In the genomic region with DNA sequence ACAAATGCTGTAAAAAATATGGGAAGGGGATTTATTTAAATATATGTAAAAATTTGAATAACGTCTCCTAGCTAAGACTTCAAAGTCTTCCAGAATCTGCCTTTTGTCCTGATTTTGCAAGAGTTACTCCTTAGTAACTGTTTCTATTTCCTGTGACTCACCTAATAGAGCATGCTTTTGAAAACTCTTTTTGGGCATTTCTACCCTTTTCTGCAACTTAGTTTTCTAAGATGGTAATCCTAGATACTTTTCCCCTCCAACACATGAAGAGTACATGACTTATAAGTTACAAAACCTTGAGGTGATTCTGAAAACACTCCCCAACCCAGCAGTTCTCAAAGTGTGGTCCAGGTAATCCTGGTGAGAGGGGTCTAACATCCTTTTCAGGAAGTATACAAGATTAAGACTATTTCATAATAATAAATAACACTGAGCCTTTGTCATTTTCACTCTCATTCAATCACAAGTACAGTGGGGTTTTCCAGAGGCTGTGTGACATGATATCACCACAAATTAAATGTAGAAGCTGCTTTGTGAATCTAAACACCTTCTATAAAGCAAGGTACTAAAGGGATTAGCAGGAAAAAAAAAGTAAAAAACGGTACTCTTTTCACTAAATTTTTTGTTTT, we compare ENCODE assay signal across 12 cellular contexts. TPM values are rescaled to one million over a fixed set of nuclear protein-coding genes. Genes with fewer than 3 reads are reported as not detected.
DNase-seq lines count a peak whose midpoint lies in the region; ATAC-seq, FAIRE-seq and TF ChIP-seq lines count a peak whose summit lies in the region.
"Had no signal": no experiment of that assay in that cellular context is flagged by ENCODE, and none has a peak within 500 bp of the region (broad histone marks: within the 10 kb centered on the region; RNA-seq: fewer than 3 reads in every experiment).

No MANE protein-coding gene starts in this region.

- no peaks in the 10 kb centered on the region for H3K9me3 Mint-ChIP-seq in HFFc6
- no peaks in the 10 kb centered on the region for H3K9me3 Mint-ChIP-seq in activated naive CD8-positive, alpha-beta T cell (ENCODE audit: low read depth)
- H3K9me3 Mint-ChIP-seq in glutamatergic neuron (ENCODE audit: unreplicated experiment): no peaks in the 10 kb centered on the region
- H3K9me3 Mint-ChIP-seq: neural crest cell had no signal

- H3K36me3 ChIP-seq in keratinocyte (ENCODE audit: control insufficient read depth in 2 of 2, extremely low read depth in 1 of 2, insufficient read depth in 2 of 2, low read length in 2 of 2) (peaks cover 0 to 17% of the 10 kb centered on the region in 2 experiments), mucosa of descending colon (ENCODE audit: low read depth) (peaks cover 6% of the 10 kb centered on the region)

- TF ChIP-seq CTCF in AG10803 (conservative IDR thresholded peaks at IDR 0.05; ENCODE audit: low read length) (no peak), HFFc6 (IDR thresholded peaks at IDR 0.05) (no peak), keratinocyte (optimal IDR thresholded peaks at IDR 0.05 in 1 of 3, IDR thresholded peaks at IDR 0.05 in 1 of 3, conservative IDR thresholded peaks at IDR 0.05 in 1 of 3; ENCODE audit: extremely low read depth in 1 of 3, insufficient read depth in 2 of 3, low read length in 3 of 3) (no peak), glutamatergic neuron (IDR thresholded peaks at IDR 0.05; ENCODE audit: partially characterized antibody, unreplicated experiment) (no peak), mucosa of descending colon (IDR thresholded peaks at IDR 0.05) (no peak)

- no peaks in the 10 kb centered on the region for H3K27me3 ChIP-seq in keratinocyte (ENCODE audit: control insufficient read depth, extremely low read depth, insufficient read depth, low read length)

- H3K4me3 Mint-ChIP-seq in HFFc6 (peak overlapping the region; percentile 59), glutamatergic neuron (ENCODE audit: unreplicated experiment) (no peak overlapping the region)
- H3K4me3 Mint-ChIP-seq in activated naive CD8-positive, alpha-beta T cell: no peak overlapping the region
- H3K4me3 Mint-ChIP-seq: neural crest cell had no signal

- intact Hi-C loops in mucosa of descending colon (cut with DNase I, micrococcal nuclease): no loop called here

- H3K4me1 Mint-ChIP-seq in HFFc6 (ENCODE audit: low read depth) (peaks cover 56% of the 10 kb centered on the region), glutamatergic neuron (ENCODE audit: low read depth, unreplicated experiment) (no peaks in the 10 kb centered on the region)
- peaks cover 41% of the 10 kb centered on the region for H3K4me1 Mint-ChIP-seq in activated naive CD8-positive, alpha-beta T cell (ENCODE audit: low read depth)
- H3K4me1 Mint-ChIP-seq: neural crest cell had no signal

- H3K9me3 ChIP-seq in keratinocyte (ENCODE audit: control insufficient read depth, low read depth, low read length) (no peaks in the 10 kb centered on the region), mucosa of descending colon (no peaks in the 10 kb centered on the region)

- H3K36me3 Mint-ChIP-seq in HFFc6 (ENCODE audit: low read depth): peaks cover 15% of the 10 kb centered on the region
- H3K36me3 Mint-ChIP-seq in activated naive CD8-positive, alpha-beta T cell: peaks cover 11% of the 10 kb centered on the region
- no peaks in the 10 kb centered on the region for H3K36me3 Mint-ChIP-seq in glutamatergic neuron (ENCODE audit: unreplicated experiment)

- H3K9me1 ChIP-seq in keratinocyte (ENCODE audit: control insufficient read depth, extremely low read depth, insufficient read depth, low read length): no peaks in the 10 kb centered on the region

- peak overlapping the region; percentile 54 for H3K9ac ChIP-seq in keratinocyte (ENCODE audit: control insufficient read depth, extremely low read depth, insufficient read depth, low read length)

- dilution Hi-C loops in keratinocyte (cut with MboI; ENCODE audit: extremely low pct_ligation_motif_present, low sequenced_read_pairs): no loop called here

- H3K27me3 Mint-ChIP-seq in HFFc6 (ENCODE audit: insufficient read depth) (no peaks in the 10 kb centered on the region), glutamatergic neuron (ENCODE audit: unreplicated experiment) (no peaks in the 10 kb centered on the region)
- no peaks in the 10 kb centered on the region for H3K27me3 Mint-ChIP-seq in activated naive CD8-positive, alpha-beta T cell

- H4K20me1 ChIP-seq in keratinocyte (ENCODE audit: control insufficient read depth, extremely low read depth, insufficient read depth, low read length): no peaks in the 10 kb centered on the region

- FAIRE-seq in keratinocyte (lab: Jason Lieb, UNC): no peak

- no peak for ATAC-seq in mucosa of descending colon

- H3K27ac ChIP-seq in keratinocyte (ENCODE audit: control insufficient read depth, insufficient read depth, low read length): peak overlapping the region; percentile 90

- H3K27ac Mint-ChIP-seq in HFFc6 (peak overlapping the region; percentile 96), glutamatergic neuron (ENCODE audit: unreplicated experiment) (no peak overlapping the region)
- peak overlapping the region; percentile 70 for H3K27ac Mint-ChIP-seq in activated naive CD8-positive, alpha-beta T cell

- no peak overlapping the region for H3K4me3 ChIP-seq in AG10803 (ENCODE audit: low read length)
- H3K4me3 ChIP-seq in keratinocyte (ENCODE audit: control insufficient read depth in 2 of 3, extremely low read depth in 1 of 3, insufficient read depth in 2 of 3, low read depth in 1 of 3, low read length in 3 of 3): no peak overlapping the region
- no peak overlapping the region for H3K4me3 ChIP-seq in mucosa of descending colon

- H3K4me2 ChIP-seq in keratinocyte (ENCODE audit: control insufficient read depth, extremely low read depth, insufficient read depth, low read depth, low read length): peak overlapping the region; percentile 62

- peaks cover 11% of the 10 kb centered on the region for H3K79me2 ChIP-seq in keratinocyte (ENCODE audit: control insufficient read depth, insufficient read depth, low read length)

- peaks cover 20% of the 10 kb centered on the region for H3K4me1 ChIP-seq in keratinocyte (ENCODE audit: control insufficient read depth, extremely low read depth, insufficient read depth, low read length)
- H3K4me1 ChIP-seq in mucosa of descending colon (ENCODE audit: low read depth): no peaks in the 10 kb centered on the region

- DNase-seq in AG10803 (ENCODE audit: low read depth) (peak; percentile 76), HFFc6 (peak; percentile 75), keratinocyte (ENCODE audit: low read depth, low spot score) (no peak), glutamatergic neuron (no peak), OCI-M2 (lab: John Stamatoyannopoulos, UW; ENCODE audit: unreplicated experiment) (no peak), mucosa of descending colon (no peak), germinal center (ENCODE audit: low spot score) (no peak)
- DNase-seq: hippocampal formation, KBM-7, NCI-H748 treated with DMSO at 0.1 percent for 48 hours had no signal

- peak overlapping the region; percentile 10 for H2AFZ ChIP-seq in keratinocyte (ENCODE audit: control insufficient read depth, low read length)

RNA-seq across cellular contexts. Expression of gene PPP4R3B, which starts 31.9 kb away (rescaled TPM):
- 10 to 100 TPM; 37.1 to 43.1 (median 39.8) TPM for total RNA-seq in HFFc6 (2021; fragmentation: NEBNext Ultra II Directional; extraction: Animal tissue kit (Norgen Biotek cat#: 25700))
- polyA plus RNA-seq in keratinocyte: 14.7 to 30.1 TPM (median 16.5 TPM) in 3 replicates
- polyA plus RNA-seq in keratinocyte (2011; ENCODE audit: low read depth): 24.8 TPM
- 14.6 and 28.5 TPM in 2 replicates for polyA plus RNA-seq in keratinocyte (2011; cell fraction: cytosol; rRNA removed)
- polyA plus RNA-seq in keratinocyte (2011; cell fraction: nucleus; rRNA removed): 16.7 and 23.3 TPM in 2 replicates
- 22.5 and 23.7 TPM in 2 replicates for polyA plus RNA-seq in keratinocyte (2012; ENCODE audit: low replicate concordance)
- polyA minus RNA-seq in keratinocyte: 4.3 to 28.3 TPM (median 13.0 TPM) in 3 replicates
- 22.1 TPM for polyA minus RNA-seq in keratinocyte (2011; cell fraction: cytosol; rRNA and poly(A)+ RNA removed)
- polyA minus RNA-seq in keratinocyte (2011; cell fraction: nucleus; rRNA and poly(A)+ RNA removed): 18.7 and 24.9 TPM in 2 replicates
- 55.0 TPM for total RNA-seq in glutamatergic neuron (ENCODE audit: unreplicated experiment)
- total RNA-seq in mucosa of descending colon: 10 to 100 TPM; 66.4 to 89.0 (median 68.5) TPM

Comparison
In these comparisons a context has a peak if more than half of its experiments do, and no peak if none do; other contexts are left out.
1. DNase-seq: peak in AG10803 (single experiment) and HFFc6 (single experiment); none in keratinocyte (single experiment), glutamatergic neuron (single experiment), OCI-M2 (single experiment), mucosa of descending colon (0 of 3) and germinal center (single experiment).